Comparison of ENCODE assay signal across 8 cellular contexts in the genomic region with DNA sequence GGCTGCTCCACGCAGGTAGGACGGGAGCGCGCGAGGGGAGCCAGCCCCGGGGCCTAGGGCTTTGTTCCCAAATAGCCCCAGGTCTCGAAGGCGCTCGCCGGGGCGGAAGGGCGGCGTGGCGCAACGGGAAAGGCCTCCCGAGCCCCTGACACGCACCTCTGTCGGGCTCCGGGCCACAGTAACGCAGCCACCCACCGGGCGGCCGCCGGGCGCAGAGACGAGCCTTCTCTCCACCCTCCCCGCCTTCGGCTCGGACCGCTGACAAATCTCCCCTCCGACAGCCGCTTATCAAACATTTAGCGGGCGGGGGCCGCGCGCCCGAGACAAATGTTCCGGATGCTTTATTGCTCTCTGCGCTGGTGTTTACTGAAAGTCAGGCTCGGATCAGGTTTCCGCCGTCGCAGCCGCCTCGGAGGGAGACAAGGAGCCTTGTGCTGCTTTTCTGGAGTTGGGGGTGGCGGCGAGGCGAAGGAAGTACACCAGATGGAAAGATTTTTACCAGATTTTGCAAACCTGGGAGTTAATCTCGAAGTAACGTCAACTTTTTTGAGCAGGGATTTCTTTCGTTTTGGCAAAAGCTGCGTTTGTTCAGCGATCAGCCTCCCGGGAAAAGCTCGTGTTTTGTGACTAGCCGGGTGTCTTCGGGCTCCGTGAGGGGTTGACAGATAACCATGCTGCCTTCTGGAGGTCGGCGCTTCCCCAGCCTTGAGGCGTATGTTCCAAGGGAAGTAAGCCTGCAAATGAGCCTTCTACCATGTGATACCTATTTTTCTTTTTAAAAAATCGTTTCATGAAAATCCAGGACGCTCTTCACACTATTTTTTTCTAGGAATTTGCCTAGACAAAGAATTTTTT. TPM values are rescaled to one million over a fixed set of nuclear protein-coding genes. Genes with fewer than 3 reads are reported as not detected.
DNase-seq lines count a peak whose midpoint lies in the region; ATAC-seq and TF ChIP-seq lines count a peak whose summit lies in the region.

No MANE protein-coding gene starts in this region.

- H3K9me3 ChIP-seq in lung (ENCODE audit: control insufficient read depth in 2 of 2, insufficient read depth in 1 of 2, low read length in 1 of 2), result no peaks in the 10 kb centered on the region

- WGBS in lung, 2 donors, result 0 to 1% methylated on average over 58 to 64 of the region's 64 CpGs

- peak overlapping the region; percentile 89 to 98 for H3K27ac ChIP-seq in lung (ENCODE audit: low read depth in 1 of 2, low read length in 1 of 2)

- no peaks in the 10 kb centered on the region for H3K36me3 ChIP-seq in lung (ENCODE audit: control insufficient read depth in 2 of 2, insufficient read depth in 2 of 2, low read length in 2 of 2)

- H3K4me3 ChIP-seq in lung, result peak overlapping the region; percentile 97

- peaks cover 5 to 16% of the 10 kb centered on the region in 2 donors for H3K4me1 ChIP-seq in lung (ENCODE audit: control insufficient read depth in 2 of 2, insufficient read depth in 2 of 2, low read length in 2 of 2)

- ATAC-seq in HG02763 (IDR thresholded peaks at IDR 0.05; ENCODE audit: unreplicated experiment), result peak; percentile 22
- peak; percentile 12 for ATAC-seq in lung (ENCODE audit: insufficient read depth, low FRiP score)

- DNase-seq in NCI-H510A treated with DMSO at 0.1 percent for 48 hours (lab: John Stamatoyannopoulos, UW), result peak; percentile 48
- no peak for DNase-seq in NCI-H510A (lab: John Stamatoyannopoulos, UW)
- DNase-seq in NCI-H2029 treated with DMSO at 0.1 percent for 48 hours (lab: John Stamatoyannopoulos, UW), result peak; percentile 48
- peak; percentile 42 to 45 for DNase-seq in activated CD4-positive, alpha-beta T cell treated with anti-CD3 and anti-CD28 coated beads, Interleukin-2, amount 50 U/mL, for 4 hours
- DNase-seq in ecto neural progenitor cell (ENCODE audit: low spot score), result peak; percentile 82
- peak; percentile 66 for DNase-seq in lung (ENCODE audit: low spot score)
- DNase-seq in stimulated activated CD8-positive, alpha-beta memory T cell treated with anti-CD3 and anti-CD28 coated beads, Interleukin-12 subunit alpha, Interleukin-12 subunit beta, amount 100 ng/mL, for 1 hour (ENCODE audit: low read depth), result peak; percentile 17

- TF ChIP-seq CTCF in lung (IDR thresholded peaks at IDR 0.05; ENCODE audit: control extremely low read depth, extremely low read depth), result no peak

- H3K27me3 ChIP-seq in lung (ENCODE audit: control insufficient read depth, insufficient read depth), result no peaks in the 10 kb centered on the region

RNA-seq across cellular contexts. Expression of a gene that starts 1.0 kb away (rescaled TPM):
- 10 to 100 TPM; 21.2 to 31.7 TPM for total RNA-seq in lung
- 1 to 10 TPM; 3.8 to 9.0 TPM for polyA plus RNA-seq in lung
